1 cellular context compared by ENCODE assay signal in genomic region chr3:29283297-29283681, GRCh38.
TF ChIP-seq lines count a peak whose summit lies in the region.

No MANE protein-coding gene starts in this region.

TF ChIP-seq in WTC11, 78 proteins besides CTCF, POLR2A, EP300 and RAD21 (continued from another document):
- no peak for TF ChIP-seq STAT6 (CRISPR knock-in tag; conservative IDR thresholded peaks at IDR 0.05; ENCODE audit: low read depth)
